Comparison of ENCODE assay signal across 8 cellular contexts in genomic region chr9:19471737-19472648, GRCh38.
DNase-seq lines count a peak whose midpoint lies in the region; ATAC-seq and TF ChIP-seq lines count a peak whose summit lies in the region.

No MANE protein-coding gene starts in this region.

- H3K36me3 ChIP-seq in gastroesophageal sphincter (no peaks in the 10 kb centered on the region), uterus (no peaks in the 10 kb centered on the region)

- CTCF ChIA-PET in Calu3 (lab: Charles Lee): interaction anchor here (0.6 kb wide), 1 partner anchor 60 kb away, joined by 4 read pairs; no protein-coding TSS in a partner anchor

- DNase-seq in Calu3 (peak; percentile 55), HK-2 (ENCODE audit: unreplicated experiment) (peak; percentile 53), OCI-M2 (lab: John Stamatoyannopoulos, UW; ENCODE audit: unreplicated experiment) (peak; percentile 3), omental fat pad (ENCODE audit: low spot score) (no peak), uterus (peak; percentile 40 to 71)
- peak; percentile 64 for DNase-seq in activated naive CD4-positive, alpha-beta T cell treated with Interleukin-2 at 50 U/mL for 16 hours

- H3K9me3 Mint-ChIP-seq in Calu3 (ENCODE audit: low read depth, unreplicated experiment): no peaks in the 10 kb centered on the region

- H3K27me3 Mint-ChIP-seq in Calu3 (ENCODE audit: unreplicated experiment): peaks cover 42% of the 10 kb centered on the region

- H3K4me3 ChIP-seq in gastroesophageal sphincter (peak overlapping the region in 1 of 2 donors; percentile 8), uterus (no peak overlapping the region)

- peak overlapping the region; percentile 44 for H3K4me3 Mint-ChIP-seq in Calu3 (ENCODE audit: low read depth, unreplicated experiment)

- no peak for TF ChIP-seq EP300 in gastroesophageal sphincter (IDR thresholded peaks at IDR 0.05)

- H3K36me3 Mint-ChIP-seq in Calu3 (ENCODE audit: insufficient read depth, unreplicated experiment): no peaks in the 10 kb centered on the region

- no peak for TF ChIP-seq POLR2A in gastroesophageal sphincter (IDR thresholded peaks at IDR 0.05)
- TF ChIP-seq POLR2A in uterus (IDR thresholded peaks at IDR 0.05): no peak

- H3K27ac Mint-ChIP-seq in Calu3 (ENCODE audit: unreplicated experiment): no peak overlapping the region

- H3K27ac ChIP-seq in gastroesophageal sphincter (no peak overlapping the region), uterus (peak overlapping the region in 1 of 2 donors; percentile 16)

- peak; percentile 61 for TF ChIP-seq CTCF in Calu3 (IDR thresholded peaks at IDR 0.05; ENCODE audit: unreplicated experiment)
- TF ChIP-seq CTCF in gastroesophageal sphincter (IDR thresholded peaks at IDR 0.05): peak; percentile 43 to 73 (median 62)
- TF ChIP-seq CTCF in omental fat pad (IDR thresholded peaks at IDR 0.05): peak in 1 of 3 donors; percentile 17
- TF ChIP-seq CTCF in uterus (IDR thresholded peaks at IDR 0.05): peak; percentile 54 to 81 (median 64)

- intact Hi-C loops in Calu3 (cut with micrococcal nuclease; ENCODE audit: unreplicated experiment): loop anchor here (5.0 kb wide), 1 partner anchor 450 kb away; no protein-coding TSS in a partner anchor
- intact Hi-C loops in uterus (cut with DNase I; ENCODE audit: low total_unique reads): no loop called here

- H3K27me3 ChIP-seq in gastroesophageal sphincter (peaks cover 3% of the 10 kb centered on the region), uterus (no peaks in the 10 kb centered on the region)

- 4 to 24% methylated on average over 6 to 12 of the region's 18 CpGs for WGBS in gastroesophageal sphincter (ENCODE audit: low coverage in 1 of 2), 2 donors

- ATAC-seq in GM19468 (IDR thresholded peaks at IDR 0.05; ENCODE audit: extremely low read depth, unreplicated experiment) (peak; percentile 49), gastroesophageal sphincter (peak; percentile 63), omental fat pad (ENCODE audit: low FRiP score) (peak; percentile 49)

- BruUV-seq in Calu3 (replicated peaks; lab: Mats Ljungman, UMichigan): no TSS peak

- H3K4me1 ChIP-seq in gastroesophageal sphincter (peaks cover 0 to 13% (median 3%) of the 10 kb centered on the region in 3 donors), uterus (no peaks in the 10 kb centered on the region)

- H3K9me3 ChIP-seq in gastroesophageal sphincter (no peaks in the 10 kb centered on the region), uterus (no peaks in the 10 kb centered on the region)

- no peaks in the 10 kb centered on the region for H3K4me1 Mint-ChIP-seq in Calu3 (ENCODE audit: low read depth, unreplicated experiment)
